In the genomic region with DNA sequence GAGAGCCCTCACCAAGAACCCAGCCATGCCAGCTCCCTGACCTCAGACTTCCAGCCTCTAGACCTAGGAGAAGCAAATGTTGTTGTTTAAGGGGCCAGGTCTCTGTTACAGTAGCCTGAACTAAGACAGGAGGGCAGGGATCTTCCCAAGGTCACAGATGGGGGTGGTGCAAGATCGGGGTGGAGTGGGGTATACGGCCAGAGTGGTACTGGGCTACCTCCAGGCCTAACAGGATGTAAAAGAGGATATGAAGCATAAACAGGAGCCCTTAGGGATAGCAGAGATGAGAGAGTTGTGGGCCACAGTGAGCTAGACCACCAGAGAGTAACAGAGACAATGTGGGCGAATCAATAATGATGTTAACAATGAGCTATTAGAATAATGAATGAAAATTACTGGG, we compare ENCODE assay signal across 1 cellular context.
TF ChIP-seq lines count a peak whose summit lies in the region.

No MANE protein-coding gene starts in this region.

TF ChIP-seq in HepG2, 621 proteins besides CTCF, POLR2A, EP300 and RAD21:
- TF ChIP-seq, protein P1, sequence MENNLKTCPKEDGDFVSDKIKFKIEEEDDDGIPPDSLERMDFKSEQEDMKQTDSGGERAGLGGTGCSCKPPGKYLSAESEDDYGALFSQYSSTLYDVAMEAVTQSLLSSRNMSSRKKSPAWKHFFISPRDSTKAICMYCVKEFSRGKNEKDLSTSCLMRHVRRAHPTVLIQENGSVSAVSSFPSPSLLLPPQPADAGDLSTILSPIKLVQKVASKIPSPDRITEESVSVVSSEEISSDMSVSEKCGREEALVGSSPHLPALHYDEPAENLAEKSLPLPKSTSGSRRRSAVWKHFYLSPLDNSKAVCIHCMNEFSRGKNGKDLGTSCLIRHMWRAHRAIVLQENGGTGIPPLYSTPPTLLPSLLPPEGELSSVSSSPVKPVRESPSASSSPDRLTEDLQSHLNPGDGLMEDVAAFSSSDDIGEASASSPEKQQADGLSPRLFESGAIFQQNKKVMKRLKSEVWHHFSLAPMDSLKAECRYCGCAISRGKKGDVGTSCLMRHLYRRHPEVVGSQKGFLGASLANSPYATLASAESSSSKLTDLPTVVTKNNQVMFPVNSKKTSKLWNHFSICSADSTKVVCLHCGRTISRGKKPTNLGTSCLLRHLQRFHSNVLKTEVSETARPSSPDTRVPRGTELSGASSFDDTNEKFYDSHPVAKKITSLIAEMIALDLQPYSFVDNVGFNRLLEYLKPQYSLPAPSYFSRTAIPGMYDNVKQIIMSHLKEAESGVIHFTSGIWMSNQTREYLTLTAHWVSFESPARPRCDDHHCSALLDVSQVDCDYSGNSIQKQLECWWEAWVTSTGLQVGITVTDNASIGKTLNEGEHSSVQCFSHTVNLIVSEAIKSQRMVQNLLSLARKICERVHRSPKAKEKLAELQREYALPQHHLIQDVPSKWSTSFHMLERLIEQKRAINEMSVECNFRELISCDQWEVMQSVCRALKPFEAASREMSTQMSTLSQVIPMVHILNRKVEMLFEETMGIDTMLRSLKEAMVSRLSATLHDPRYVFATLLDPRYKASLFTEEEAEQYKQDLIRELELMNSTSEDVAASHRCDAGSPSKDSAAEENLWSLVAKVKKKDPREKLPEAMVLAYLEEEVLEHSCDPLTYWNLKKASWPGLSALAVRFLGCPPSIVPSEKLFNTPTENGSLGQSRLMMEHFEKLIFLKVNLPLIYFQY (CRISPR knock-in tag; IDR thresholded peaks at IDR 0.05; ENCODE audit: borderline replicate concordance), result no peak
- TF ChIP-seq ZNF776 (CRISPR knock-in tag; IDR thresholded peaks at IDR 0.05) (no peak), NR1H2 (CRISPR knock-in tag; IDR thresholded peaks at IDR 0.05; ENCODE audit: borderline replicate concordance, low read depth) (no peak)
